ENCODE assay signal across 20 cellular contexts in genomic region chr16:531494-532125, GRCh38. TPM values are rescaled to one million over a fixed set of nuclear protein-coding genes. Genes with fewer than 3 reads are reported as not detected.
A peak's percentile ranks its signal among the peaks of the same experiment; 100 is the strongest.
DNase-seq lines count a peak whose midpoint lies in the region; ATAC-seq and TF ChIP-seq lines count a peak whose summit lies in the region.
"Had no signal": no experiment of that assay in that cellular context is flagged by ENCODE, and none has a peak within 500 bp of the region (broad histone marks: within the 10 kb centered on the region; RNA-seq: fewer than 3 reads in every experiment).

No MANE protein-coding gene starts in this region.

- no peaks in the 10 kb centered on the region for H3K27me3 Mint-ChIP-seq in activated CD4-positive, alpha-beta T cell treated with anti-CD3 and anti-CD28 coated beads for 36 hours
- H3K27me3 Mint-ChIP-seq: CD4-positive, alpha-beta T cell had no signal

- peak overlapping the region in 7 of 11 experiments; percentile 18 to 56 (median 28); a peak in 6 of 22 replicates for H3K9ac ChIP-seq in BLaER1 treated with 17β-estradiol and CSF1 and Interleukin-3, amounts not matched to agents 10 nM and 100 nM
- H3K9ac ChIP-seq: SK-N-SH had no signal

- no peaks in the 10 kb centered on the region for H3K27me3 ChIP-seq in BLaER1 treated with 17β-estradiol and CSF1 and Interleukin-3, amounts not matched to agents 10 nM and 100 nM
- H3K27me3 ChIP-seq in gastrocnemius medialis, result no peaks in the 10 kb centered on the region
- no peaks in the 10 kb centered on the region for H3K27me3 ChIP-seq in prostate gland (replicated peaks; ENCODE audit: insufficient read depth)

- no peaks in the 10 kb centered on the region for H3K9me3 Mint-ChIP-seq in activated CD4-positive, alpha-beta T cell treated with anti-CD3 and anti-CD28 coated beads for 36 hours (ENCODE audit: low read depth)
- H3K9me3 Mint-ChIP-seq: CD4-positive, alpha-beta T cell had no signal

- POLR2A ChIA-PET in activated CD4-positive, alpha-beta T cell treated with anti-CD3 and anti-CD28 coated beads for 36 hours (lab: Charles Lee), result no interaction called here

- no peak for ATAC-seq in gastrocnemius medialis
- no peak for ATAC-seq in activated CD4-positive, alpha-beta T cell treated with anti-CD3 and anti-CD28 coated beads for 36 hours
- ATAC-seq: HepG2, Panc1 had no signal

- H4K20me1 ChIP-seq in BLaER1 treated with 17β-estradiol and CSF1 and Interleukin-3, amounts not matched to agents 10 nM and 100 nM, result peaks cover 75 to 90% (median 83%) of the 10 kb centered on the region in 11 experiments

- H3K9me3 ChIP-seq in BLaER1 treated with 17β-estradiol and CSF1 and Interleukin-3, amounts not matched to agents 10 nM and 100 nM (replicated peaks in 1 of 11), result no peaks in the 10 kb centered on the region
- H3K9me3 ChIP-seq in gastrocnemius medialis (no peaks in the 10 kb centered on the region), prostate gland (no peaks in the 10 kb centered on the region)
- H3K9me3 ChIP-seq: SK-N-SH had no signal

- H3K27ac Mint-ChIP-seq in activated CD4-positive, alpha-beta T cell treated with anti-CD3 and anti-CD28 coated beads for 36 hours, result no peak overlapping the region
- H3K27ac Mint-ChIP-seq: CD4-positive, alpha-beta T cell had no signal

- H3K4me2 ChIP-seq in BLaER1 treated with 17β-estradiol and CSF1 and Interleukin-3, amounts not matched to agents 10 nM and 100 nM, result peak overlapping the region in 6 of 11 experiments; percentile 4 to 90 (median 27); a peak in 10 of 22 replicates
- H3K4me2 ChIP-seq: SK-N-SH had no signal

- peaks cover 15% of the 10 kb centered on the region for H3K4me1 Mint-ChIP-seq in activated CD4-positive, alpha-beta T cell treated with anti-CD3 and anti-CD28 coated beads for 36 hours

- peaks cover 35 to 76% (median 55%) of the 10 kb centered on the region in 10 experiments for H3K4me1 ChIP-seq in BLaER1 treated with 17β-estradiol and CSF1 and Interleukin-3, amounts not matched to agents 10 nM and 100 nM
- H3K4me1 ChIP-seq in gastrocnemius medialis (peaks cover 53% of the 10 kb centered on the region in 2 donors), prostate gland (replicated peaks) (peaks cover 12% of the 10 kb centered on the region)

- no peak overlapping the region for H3K4me3 Mint-ChIP-seq in activated CD4-positive, alpha-beta T cell treated with anti-CD3 and anti-CD28 coated beads for 36 hours
- H3K4me3 Mint-ChIP-seq: CD4-positive, alpha-beta T cell had no signal

- no peak overlapping the region for H3K4me3 ChIP-seq in BLaER1 treated with 17β-estradiol and CSF1 and Interleukin-3, amounts not matched to agents 10 nM and 100 nM
- no peak overlapping the region for H3K4me3 ChIP-seq in gastrocnemius medialis
- H3K4me3 ChIP-seq in prostate gland, result no peak overlapping the region

- intact Hi-C loops in gastrocnemius medialis (cut with DNase I; ENCODE audit: low total_unique reads) (no loop called here), prostate gland (cut with DNase I) (no loop called here)
- intact Hi-C loops in activated CD4-positive, alpha-beta T cell treated with anti-CD3 and anti-CD28 coated beads for 36 hours (cut with DNase I, micrococcal nuclease), result no loop called here

- TF ChIP-seq POLR2A in gastrocnemius medialis (IDR thresholded peaks at IDR 0.05) (no peak), prostate gland (IDR thresholded peaks at IDR 0.05) (no peak)

- TF ChIP-seq CTCF in gastrocnemius medialis (IDR thresholded peaks at IDR 0.05 in 4 of 5, conservative IDR thresholded peaks at IDR 0.05 in 1 of 5) (no peak), prostate gland (IDR thresholded peaks at IDR 0.05) (no peak)

- H3K27ac ChIP-seq in BLaER1 treated with 17β-estradiol and CSF1 and Interleukin-3, amounts not matched to agents 10 nM and 100 nM, result peak overlapping the region in 2 of 11 experiments; percentile 12 to 20; a peak in 1 of 22 replicates
- H3K27ac ChIP-seq in gastrocnemius medialis (peak overlapping the region; percentile 32 to 94 (median 79)), prostate gland (no peak overlapping the region)

- DNase-seq in RPMI8226 (peak; percentile 42), myocyte (ENCODE audit: low read depth) (peak; percentile 95), gastrocnemius medialis (peak in 1 of 2 donors; percentile 47), prostate gland (ENCODE audit: low spot score) (no peak), NCI-H128 (lab: John Stamatoyannopoulos, UW; ENCODE audit: unreplicated experiment) (no peak)
- DNase-seq in activated CD4-positive, alpha-beta T cell treated with anti-CD3 and anti-CD28 coated beads for 36 hours, result no peak
- DNase-seq: CD4-positive, alpha-beta T cell; Kasumi-1; NCI-H1105 treated with DMSO at 0.1 percent for 48 hours; NCI-H2081; NCI-H2227 treated with DMSO at 0.1 percent for 48 hours; NCI-H526 treated with DMSO at 0.1 percent for 48 hours; SK-N-SH had no signal

- CTCF ChIA-PET in activated CD4-positive, alpha-beta T cell treated with anti-CD3 and anti-CD28 coated beads for 36 hours (lab: Charles Lee), result interaction anchor here (0.6 kb wide), 1 partner anchor 114 kb away, joined by 3 read pairs; no protein-coding TSS in a partner anchor

- 93% methylated on average over 15 of the region's 16 CpGs for WGBS in prostate gland

- H3K36me3 Mint-ChIP-seq in activated CD4-positive, alpha-beta T cell treated with anti-CD3 and anti-CD28 coated beads for 36 hours (ENCODE audit: low read depth), result peaks cover 14% of the 10 kb centered on the region

- peaks cover 17 to 67% (median 53%) of the 10 kb centered on the region in 11 experiments for H3K36me3 ChIP-seq in BLaER1 treated with 17β-estradiol and CSF1 and Interleukin-3, amounts not matched to agents 10 nM and 100 nM
- peaks cover 0 to under 1% of the 10 kb centered on the region in 2 donors for H3K36me3 ChIP-seq in gastrocnemius medialis
- H3K36me3 ChIP-seq in prostate gland, result no peaks in the 10 kb centered on the region

- in situ Hi-C loops in gastrocnemius medialis (cut with MboI; ENCODE audit: low sequenced_read_pairs in 4 of 4), result no loop called here

RNA-seq across cellular contexts. Expression of gene CAPN15, which starts 4.1 kb away (rescaled TPM):
- 81.8 and 141 TPM in 2 replicates for total RNA-seq in myocyte
- polyA plus RNA-seq in myocyte (2012), result 22.2 TPM
- 10 to 100 TPM; 22.3 to 37.8 (median 27.4) TPM for total RNA-seq in gastrocnemius medialis
- total RNA-seq in prostate gland, result 10 to 100 TPM; 59.7 to 80.7 TPM
- 10 to 100 TPM; 64.7 to 69.7 TPM for total RNA-seq in activated CD4-positive, alpha-beta T cell treated with anti-CD3 and anti-CD28 coated beads for 36 hours

RNA-seq across cellular contexts. Expression of gene PRR35, which starts 28.6 kb away (rescaled TPM):
- total RNA-seq in myocyte, result 2.9 and 12.5 TPM in 2 replicates
- polyA plus RNA-seq in myocyte (2012), result 0.47 TPM
- total RNA-seq in gastrocnemius medialis, result not detected
- total RNA-seq in prostate gland, result 1 to 10 TPM in 1 of 2 donors, not detected in 1; 5.1 TPM
- not detected for total RNA-seq in activated CD4-positive, alpha-beta T cell treated with anti-CD3 and anti-CD28 coated beads for 36 hours
- total RNA-seq: A172; CD4-positive, alpha-beta T cell; M059J; OCI-LY7 had no signal
- polyA plus RNA-seq: BJ, SK-N-SH had no signal

RNA-seq across cellular contexts. Expression of gene NHLRC4, which starts 35.2 kb away (rescaled TPM):
- total RNA-seq in myocyte, result 0.05 and 1.2 TPM in 2 replicates
- not detected for polyA plus RNA-seq in myocyte (2012)
- under 1 TPM; 0.42 to 0.56 (median 0.48) TPM for total RNA-seq in gastrocnemius medialis
- total RNA-seq in prostate gland, result 1 to 10 TPM; 2.9 to 6.2 TPM
- total RNA-seq in activated CD4-positive, alpha-beta T cell treated with anti-CD3 and anti-CD28 coated beads for 36 hours, result under 1 TPM; 0.19 to 0.87 TPM
- total RNA-seq: A172 had no signal

RNA-seq across cellular contexts. Expression of gene PIGQ, which starts 38.2 kb away (rescaled TPM):
- 45.4 and 59.9 TPM in 2 replicates for total RNA-seq in myocyte
- polyA plus RNA-seq in myocyte (2012), result 43.1 TPM
- 10 to 100 TPM; 22.2 to 47.3 (median 38.5) TPM for total RNA-seq in gastrocnemius medialis
- 10 to 100 TPM; 70.1 to 85.8 TPM for total RNA-seq in prostate gland
- total RNA-seq in activated CD4-positive, alpha-beta T cell treated with anti-CD3 and anti-CD28 coated beads for 36 hours, result 10 to 100 TPM; 24.2 to 24.7 TPM

RNA-seq across cellular contexts. Expression of gene RAB40C, which starts 58.3 kb away (rescaled TPM):
- 17.2 and 19.1 TPM in 2 replicates for total RNA-seq in myocyte
- polyA plus RNA-seq in myocyte (2012), result 13.9 TPM
- total RNA-seq in gastrocnemius medialis, result 10 to 100 TPM; 15.6 to 29.3 (median 21.4) TPM
- 10 to 100 TPM; 41.8 to 68.0 TPM for total RNA-seq in prostate gland
- total RNA-seq in activated CD4-positive, alpha-beta T cell treated with anti-CD3 and anti-CD28 coated beads for 36 hours, result 1 to 10 TPM; 8.9 to 9.6 TPM

Comparison
In these comparisons a context has a peak if more than half of its experiments do, and no peak if none do; other contexts are left out.
1. H3K27ac ChIP-seq: peak in gastrocnemius medialis (4 of 4); none in prostate gland (0 of 2).
2. DNase-seq: peak in RPMI8226 (single experiment) and myocyte (single experiment); none in prostate gland (single experiment), NCI-H128 (single experiment) and activated CD4-positive, alpha-beta T cell treated with anti-CD3 and anti-CD28 coated beads for 36 hours (single experiment).